ENCODE assay signal across 8 cellular contexts in the genomic region with DNA sequence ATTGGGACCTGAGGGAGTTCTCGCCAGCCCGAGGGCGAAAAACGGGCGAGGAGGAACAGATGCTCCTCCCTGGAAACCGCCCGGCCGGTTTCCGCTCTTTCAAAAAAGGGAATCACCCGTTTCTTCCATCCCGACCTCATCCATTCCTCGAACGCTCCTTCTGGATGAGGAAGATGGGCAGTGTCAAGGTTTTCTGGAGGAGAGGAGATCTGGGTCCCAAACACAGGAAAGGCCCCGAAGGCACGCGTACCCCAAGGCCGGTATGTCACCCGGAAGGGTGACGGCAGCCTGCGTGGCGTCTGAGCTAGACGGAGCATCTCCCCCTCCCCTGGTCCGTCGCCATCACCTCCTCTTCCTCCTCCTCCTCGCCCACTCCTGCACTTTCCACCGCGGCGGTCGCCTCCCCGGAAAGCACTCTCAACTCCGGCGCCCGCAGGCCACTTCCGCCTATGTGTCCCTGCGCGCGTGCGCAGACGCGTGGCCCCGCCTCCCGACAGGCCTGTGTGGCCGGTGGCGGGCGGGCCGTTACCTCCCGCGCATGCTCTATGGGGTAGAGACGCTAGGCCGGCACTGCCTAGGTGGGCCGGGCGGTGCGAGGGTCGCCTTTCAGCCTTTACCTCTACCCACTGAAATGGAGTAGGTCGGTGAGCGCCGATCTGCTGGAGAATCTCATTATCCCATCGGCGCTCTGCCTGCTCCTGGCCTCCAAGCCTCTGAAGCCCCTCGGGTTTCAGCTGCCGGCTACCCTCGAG. TPM values are rescaled to one million over a fixed set of nuclear protein-coding genes. Genes with fewer than 3 reads are reported as not detected.
A peak's percentile ranks its signal among the peaks of the same experiment; 100 is the strongest.
DNase-seq lines count a peak whose midpoint lies in the region; ATAC-seq and TF ChIP-seq lines count a peak whose summit lies in the region.

A gene (minus strand): TSS at position 453 of the 752 bp plus-strand sequence.

- peaks cover 12% of the 10 kb centered on the region for H3K79me2 ChIP-seq in KMS-11 (ENCODE audit: insufficient read depth, low read depth)

- CTCF ChIA-PET in Panc1 (lab: Charles Lee), result no interaction called here

- intact Hi-C loops in Panc1 (cut with micrococcal nuclease; ENCODE audit: unreplicated experiment), result no loop called here

- no TSS peak for BruUV-seq in Panc1 (replicated peaks; lab: Mats Ljungman, UMichigan)

- H3K4me2 ChIP-seq in KMS-11, result peak within 1 kb of the TSS; percentile 82

- H3K9me3 ChIP-seq in Panc1 (ENCODE audit: control insufficient read depth, insufficient read depth, low read depth, low read length) (no peaks in the 10 kb centered on the region), muscle layer of colon (ENCODE audit: low read length) (no peaks in the 10 kb centered on the region)

- H3K9ac ChIP-seq in KMS-11 (peak within 1 kb of the TSS; percentile 83), muscle layer of colon (ENCODE audit: low read length) (peak within 1 kb of the TSS; percentile 94)

- H3K36me3 ChIP-seq in KMS-11 (ENCODE audit: insufficient read depth) (no peaks in the 10 kb centered on the region), Panc1 (ENCODE audit: control insufficient read depth, insufficient read depth, low read length) (peaks cover 5% of the 10 kb centered on the region), muscle layer of colon (ENCODE audit: insufficient read depth, low read length) (no peaks in the 10 kb centered on the region)

- H3K4me3 ChIP-seq in KMS-11 (IDR thresholded peaks at IDR 0.05; ENCODE audit: insufficient read depth, low read depth, low read length) (peak within 1 kb of the TSS; percentile 34), Panc1 (ENCODE audit: low read depth in 2 of 2, low read length in 2 of 2) (peak within 1 kb of the TSS; percentile 99 to 100), muscle layer of colon (ENCODE audit: low read depth in 1 of 2, low read length in 2 of 2) (peak within 1 kb of the TSS; percentile 57 to 99)

- peak; percentile 96 for ATAC-seq in GM21786 (IDR thresholded peaks at IDR 0.05; ENCODE audit: unreplicated experiment)
- ATAC-seq in Panc1, result peak; percentile 100
- ATAC-seq in esophagus mucosa, result peak; percentile 99

- peak within 1 kb of the TSS; percentile 99 for H2AFZ ChIP-seq in KMS-11 (ENCODE audit: low read depth)

- DNase-seq in DMS79 (lab: John Stamatoyannopoulos, UW) (peak; percentile 65), Panc1 (ENCODE audit: low read depth, low spot score) (peak; percentile 48)
- peak; percentile 98 to 99 for DNase-seq in activated T-cell treated with anti-CD3 and anti-CD28 coated beads, Interleukin-2, amount 50 U/mL, for 48 hours
- peak; percentile 96 to 97 for DNase-seq in stimulated activated CD8-positive, alpha-beta memory T cell treated with anti-CD3 and anti-CD28 coated beads, Interleukin-7, amount 100 ng/mL, for 1 hour (ENCODE audit: low read depth in 2 of 2)

- H4K20me1 ChIP-seq in KMS-11 (ENCODE audit: insufficient read depth), result no peaks in the 10 kb centered on the region

- POLR2A ChIA-PET in Panc1 (lab: Charles Lee), result interaction anchor here (0.6 kb wide), 1 partner anchor 1020 kb away, joined by 3 read pairs; no protein-coding TSS in a partner anchor

- H3K4me1 ChIP-seq in KMS-11 (ENCODE audit: low read depth, poor library complexity, severe bottlenecking) (peaks cover 15% of the 10 kb centered on the region), Panc1 (ENCODE audit: control insufficient read depth, insufficient read depth, low read length) (peaks cover 20% of the 10 kb centered on the region), muscle layer of colon (ENCODE audit: insufficient read depth, low read length) (peaks cover 17% of the 10 kb centered on the region)

- no peaks in the 10 kb centered on the region for H3K27me3 ChIP-seq in KMS-11 (ENCODE audit: insufficient read depth, low read depth)
- H3K27me3 ChIP-seq in Panc1 (ENCODE audit: control insufficient read depth, insufficient read depth, low read length), result no peaks in the 10 kb centered on the region
- no peaks in the 10 kb centered on the region for H3K27me3 ChIP-seq in muscle layer of colon (ENCODE audit: control insufficient read depth in 1 of 2, insufficient read depth in 2 of 2, low read length in 2 of 2)

- TF ChIP-seq CTCF in KMS-11 (conservative IDR thresholded peaks at IDR 0.05; ENCODE audit: low read depth, low read length) (no peak), Panc1 (IDR thresholded peaks at IDR 0.05) (no peak)

- H3K27ac ChIP-seq in KMS-11 (peak within 1 kb of the TSS; percentile 35), Panc1 (ENCODE audit: low read length) (peak within 1 kb of the TSS; percentile 98), muscle layer of colon (ENCODE audit: low read depth, low read length) (peak within 1 kb of the TSS; percentile 86)

- in situ Hi-C loops in Panc1 (cut with HindIII; ENCODE audit: low pct_unique_long_range_greater_than_20kb, low sequenced_read_pairs), result no loop called here

RNA-seq across cellular contexts. Expression of the gene that starts here (rescaled TPM):
- total RNA-seq in Panc1 (2021; ENCODE audit: unreplicated experiment) (16.7 TPM), esophagus mucosa (9.8 TPM)
- 15.5 TPM for polyA plus RNA-seq in Panc1 (2012; ENCODE audit: insufficient read length)

Comparison
In these comparisons a context has a peak if more than half of its experiments do, and no peak if none do; other contexts are left out.
1. Peak in every context shown above with its lines: DNase-seq, ATAC-seq, H3K4me3 ChIP-seq and H3K27ac ChIP-seq.
2. DNase-seq: peak in every context shown above with its lines; median percentile 98 in activated T-cell treated with anti-CD3 and anti-CD28 coated beads, Interleukin-2, amount 50 U/mL, for 48 hours; 96 in stimulated activated CD8-positive, alpha-beta memory T cell treated with anti-CD3 and anti-CD28 coated beads, Interleukin-7, amount 100 ng/mL, for 1 hour; 65 in DMS79; 48 in Panc1.
3. H3K27ac ChIP-seq: peak in every context shown above with its lines; median percentile 98 in Panc1; 86 in muscle layer of colon; 35 in KMS-11.
4. H3K4me3 ChIP-seq: peak in every context shown above with its lines; median percentile 100 in Panc1; 78 in muscle layer of colon; 34 in KMS-11.